Comparison of ENCODE assay signal across 10 cellular contexts in genomic region chr6:35016417-35017221, GRCh38.
DNase-seq lines count a peak whose midpoint lies in the region; ATAC-seq and TF ChIP-seq lines count a peak whose summit lies in the region.
"Had no signal": no experiment of that assay in that cellular context is flagged by ENCODE, and none has a peak within 500 bp of the region (broad histone marks: within the 10 kb centered on the region; RNA-seq: fewer than 3 reads in every experiment).

No MANE protein-coding gene starts in this region.

- peaks cover 2% of the 10 kb centered on the region for H3K27me3 Mint-ChIP-seq in nephron progenitor cell (ENCODE audit: low read depth, poor library complexity)
- no peaks in the 10 kb centered on the region for H3K27me3 Mint-ChIP-seq in CD4-positive, alpha-beta T cell

- H4K20me1 ChIP-seq in fibroblast of lung (ENCODE audit: control insufficient read depth, extremely low read depth, insufficient read depth, low read length) = no peaks in the 10 kb centered on the region

- H3K36me3 Mint-ChIP-seq in nephron progenitor cell (ENCODE audit: low read depth) = peaks cover 27% of the 10 kb centered on the region
- H3K36me3 Mint-ChIP-seq in CD4-positive, alpha-beta T cell (ENCODE audit: low read depth) = peaks cover 27% of the 10 kb centered on the region

- ATAC-seq in aorta (ENCODE audit: low FRiP score) (peak; percentile 80), GM21526 (IDR thresholded peaks at IDR 0.05; ENCODE audit: low FRiP score, unreplicated experiment) (no peak)
- no peak for ATAC-seq in CD4-positive, alpha-beta T cell (ENCODE audit: poor library complexity)

- peak overlapping the region; percentile 25 to 50 (median 40) for H3K4me3 ChIP-seq in fibroblast of lung (replicated peaks in 1 of 4; ENCODE audit: control extremely low read depth in 1 of 4, insufficient read depth in 1 of 4, low read depth in 3 of 4, low read length in 4 of 4)
- peak overlapping the region; percentile 36 to 42 for H3K4me3 ChIP-seq in aorta (ENCODE audit: low read length in 2 of 2)

- no peaks in the 10 kb centered on the region for H3K9me3 ChIP-seq in fibroblast of lung (ENCODE audit: control insufficient read depth, insufficient read depth, low read depth, low read length)
- H3K9me3 ChIP-seq in aorta (ENCODE audit: control insufficient read depth, low read length) = no peaks in the 10 kb centered on the region
- H3K9me3 ChIP-seq in CD4-positive, alpha-beta T cell (ENCODE audit: control insufficient read depth, low read length) = no peaks in the 10 kb centered on the region

- 6% methylated on average over 11 of the region's 11 CpGs for WGBS in aorta, 2 donors

- no peaks in the 10 kb centered on the region for H3K79me2 ChIP-seq in fibroblast of lung (ENCODE audit: control insufficient read depth, insufficient read depth, low read length)

- H3K27ac ChIP-seq in fibroblast of lung (ENCODE audit: insufficient read depth, low read length) (peak overlapping the region; percentile 64), aorta (ENCODE audit: low read depth in 1 of 2, low read length in 2 of 2) (peak overlapping the region; percentile 91 to 96)
- no peak overlapping the region for H3K27ac ChIP-seq in CD4-positive, alpha-beta T cell (ENCODE audit: low read depth, low read length)

- peak overlapping the region; percentile 58 for H3K4me3 Mint-ChIP-seq in nephron progenitor cell
- no peak overlapping the region for H3K4me3 Mint-ChIP-seq in CD4-positive, alpha-beta T cell

- intact Hi-C loops in aorta (cut with DNase I) = loop anchor here (5.0 kb wide), 2 partner anchors 46 to 76 kb away; no protein-coding TSS in a partner anchor
- intact Hi-C loops in CD4-positive, alpha-beta T cell (cut with DNase I, micrococcal nuclease) = no loop called here

- H3K4me1 Mint-ChIP-seq in nephron progenitor cell = peaks cover 58% of the 10 kb centered on the region
- H3K4me1 Mint-ChIP-seq in CD4-positive, alpha-beta T cell (ENCODE audit: low read depth) = no peaks in the 10 kb centered on the region

- peak; percentile 7 for DNase-seq in activated CD8-positive, alpha-beta memory T cell treated with anti-CD3 and anti-CD28 coated beads, Interleukin-2, amount 50 U/mL, for 48 hours
- no peak for DNase-seq in activated CD8-positive, alpha-beta memory T cell treated with anti-CD3 and anti-CD28 coated beads, Interleukin-2, amount 50 U/mL, for 4 hours
- peak; percentile 69 to 93 for DNase-seq in fibroblast of lung (ENCODE audit: low read depth in 2 of 2)
- no peak for DNase-seq in nephron progenitor cell
- peak in 1 of 2 donors; percentile 64 for DNase-seq in aorta
- no peak for DNase-seq in islet precursor cell
- no peak for DNase-seq in CD4-positive, alpha-beta T cell
- DNase-seq: activated CD4-positive, alpha-beta T cell treated with anti-CD3 and anti-CD28 coated beads for 4 hours; stimulated activated CD4-positive, alpha-beta T cell treated with anti-CD3 and anti-CD28 coated beads, Interleukin-4, amount 100 ng/mL, for 4 hours had no signal

- H2AFZ ChIP-seq in fibroblast of lung (ENCODE audit: low read length) = peak overlapping the region; percentile 60

- no peak overlapping the region for H3K9ac ChIP-seq in fibroblast of lung (ENCODE audit: insufficient read depth, low read length)

- peak overlapping the region; percentile 96 for H3K27ac Mint-ChIP-seq in nephron progenitor cell
- no peak overlapping the region for H3K27ac Mint-ChIP-seq in CD4-positive, alpha-beta T cell

- peaks cover 26% of the 10 kb centered on the region for H3K4me1 ChIP-seq in fibroblast of lung (ENCODE audit: control insufficient read depth, extremely low read depth, insufficient read depth, low read length)
- H3K4me1 ChIP-seq in aorta (ENCODE audit: control insufficient read depth in 1 of 2, insufficient read depth in 2 of 2, low read length in 2 of 2) = peaks cover 0 to 4% of the 10 kb centered on the region in 2 donors

- no peaks in the 10 kb centered on the region for H3K27me3 ChIP-seq in fibroblast of lung (ENCODE audit: control insufficient read depth, insufficient read depth, low read length)
- no peaks in the 10 kb centered on the region for H3K27me3 ChIP-seq in aorta (ENCODE audit: control insufficient read depth in 1 of 2, insufficient read depth in 2 of 2, low read length in 1 of 2)
- H3K27me3 ChIP-seq in CD4-positive, alpha-beta T cell (ENCODE audit: control insufficient read depth, insufficient read depth, low read length) = no peaks in the 10 kb centered on the region

- H3K36me3 ChIP-seq in fibroblast of lung (ENCODE audit: control insufficient read depth, insufficient read depth, low read length) (no peaks in the 10 kb centered on the region), aorta (ENCODE audit: control insufficient read depth in 1 of 2, insufficient read depth in 2 of 2, low read length in 1 of 2) (no peaks in the 10 kb centered on the region)

- POLR2A ChIA-PET in CD4-positive, alpha-beta T cell (lab: Charles Lee) = no interaction called here

- peak overlapping the region; percentile 77 for H3K4me2 ChIP-seq in fibroblast of lung (ENCODE audit: extremely low read depth, insufficient read depth, low read length)

- H3K9me3 Mint-ChIP-seq in nephron progenitor cell = no peaks in the 10 kb centered on the region
- H3K9me3 Mint-ChIP-seq in CD4-positive, alpha-beta T cell = no peaks in the 10 kb centered on the region

- CTCF ChIA-PET in CD4-positive, alpha-beta T cell (lab: Charles Lee) = no interaction called here

- TF ChIP-seq CTCF in fibroblast of lung (conservative IDR thresholded peaks at IDR 0.05 in 1 of 2, IDR thresholded peaks at IDR 0.05 in 1 of 2; ENCODE audit: low read depth in 1 of 2, low read length in 2 of 2) (no peak), nephron progenitor cell (IDR thresholded peaks at IDR 0.05) (no peak)
- TF ChIP-seq CTCF in CD4-positive, alpha-beta T cell (IDR thresholded peaks at IDR 0.05) = no peak

Comparison
In these comparisons a context has a peak if more than half of its experiments do, and no peak if none do; other contexts are left out.
1. DNase-seq: peak in activated CD8-positive, alpha-beta memory T cell treated with anti-CD3 and anti-CD28 coated beads, Interleukin-2, amount 50 U/mL, for 48 hours (single experiment) and fibroblast of lung (2 of 2); none in activated CD8-positive, alpha-beta memory T cell treated with anti-CD3 and anti-CD28 coated beads, Interleukin-2, amount 50 U/mL, for 4 hours (single experiment), nephron progenitor cell (single experiment), islet precursor cell (single experiment) and CD4-positive, alpha-beta T cell (0 of 10).
2. intact Hi-C loops: an anchor here in aorta (5.0 kb wide); none called in CD4-positive, alpha-beta T cell.